In genomic region chr2:17735864-17736263, GRCh38 we compare ENCODE assay signal across 2 cellular contexts.
TF ChIP-seq lines count a peak whose summit lies in the region.

No MANE protein-coding gene starts in this region.

TF ChIP-seq in HepG2, 621 proteins besides CTCF, POLR2A, EP300 and RAD21:
- TF ChIP-seq ZNF337 (CRISPR knock-in tag; IDR thresholded peaks at IDR 0.05; ENCODE audit: borderline replicate concordance, low read depth), result no peak
- no peak for TF ChIP-seq RFX1 (IDR thresholded peaks at IDR 0.05)
- TF ChIP-seq ZNF891 (CRISPR knock-in tag; IDR thresholded peaks at IDR 0.05), result no peak
- TF ChIP-seq MAFK (conservative IDR thresholded peaks at IDR 0.05 in 1 of 2, IDR thresholded peaks at IDR 0.05 in 1 of 2; ENCODE audit: low read length in 2 of 2), result peak; percentile 54 to 60
- TF ChIP-seq MAFF (IDR thresholded peaks at IDR 0.05; ENCODE audit: low read depth, low read length), result 0 out of 2 replicates have a peak, but pooled peaks have one; percentile 15

TF ChIP-seq in K562, 482 proteins besides CTCF, POLR2A, EP300 and RAD21:
- 0 out of 2 replicates have a peak, but pooled peaks have one; percentile 9 for TF ChIP-seq C11orf30 (IDR thresholded peaks at IDR 0.05; ENCODE audit: low read depth)
- no peak for TF ChIP-seq HLTF (IDR thresholded peaks at IDR 0.05)
- no peak for TF ChIP-seq MGA (IDR thresholded peaks at IDR 0.05)
- no peak for TF ChIP-seq MLX (CRISPR knock-in tag; conservative IDR thresholded peaks at IDR 0.05)
- no peak for TF ChIP-seq GABPA (tag; conservative IDR thresholded peaks at IDR 0.05; ENCODE audit: low read depth)
- TF ChIP-seq SAP30 (IDR thresholded peaks at IDR 0.05; ENCODE audit: borderline replicate concordance, insufficient read depth, low read depth, low read length, poor library complexity, severe bottlenecking), result no peak
- TF ChIP-seq ESRRA (IDR thresholded peaks at IDR 0.05; ENCODE audit: borderline replicate concordance, low read depth), result no peak
